In the genomic region with DNA sequence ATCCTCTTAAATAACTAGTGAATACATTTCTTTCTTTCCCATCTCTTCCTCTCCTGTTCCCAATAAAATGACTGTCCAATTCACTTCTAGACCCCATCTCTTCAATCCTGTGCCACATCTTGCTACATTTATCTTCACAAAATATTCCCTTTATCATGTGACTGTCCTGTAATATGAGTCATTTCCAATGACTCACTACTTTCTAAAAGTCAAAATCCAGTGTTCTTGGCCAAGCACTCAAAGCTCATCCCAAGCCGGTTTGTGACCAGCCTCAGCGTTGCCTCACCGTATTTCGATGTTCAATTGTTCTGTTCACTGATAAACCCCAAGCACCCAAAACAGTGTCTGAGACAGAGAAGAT, we compare ENCODE assay signal across 9 cellular contexts.
DNase-seq lines count a peak whose midpoint lies in the region; ATAC-seq, FAIRE-seq and TF ChIP-seq lines count a peak whose summit lies in the region.
"Had no signal": no experiment of that assay in that cellular context is flagged by ENCODE, and none has a peak within 500 bp of the region (broad histone marks: within the 10 kb centered on the region; RNA-seq: fewer than 3 reads in every experiment).

No MANE protein-coding gene starts in this region.

- H3K36me3 Mint-ChIP-seq in mesothelial cell of epicardium, result no peaks in the 10 kb centered on the region

- no peaks in the 10 kb centered on the region for H3K27me3 Mint-ChIP-seq in mesothelial cell of epicardium (ENCODE audit: low read depth)

- peak; percentile 30 for DNase-seq in A673 (ENCODE audit: low spot score)
- peak; percentile 62 for DNase-seq in RCC 7860 (ENCODE audit: low spot score)
- no peak for DNase-seq in esophagus squamous epithelium (lab: John Stamatoyannopoulos, UW)
- no peak for DNase-seq in mesothelial cell of epicardium (ENCODE audit: low spot score in 2 of 2, unreplicated experiment in 2 of 2)
- no peak for DNase-seq in NCI-H1694 treated with DMSO at 0.1 percent for 48 hours (lab: John Stamatoyannopoulos, UW)
- no peak for DNase-seq in NCI-H748 (lab: John Stamatoyannopoulos, UW; ENCODE audit: unreplicated experiment)
- no peak for DNase-seq in NCI-H774 (lab: John Stamatoyannopoulos, UW)
- DNase-seq: retina had no signal

- POLR2A ChIA-PET in A673 (lab: Charles Lee; ENCODE audit: low non-redundant PET), result no interaction called here

- 31 to 36% methylated on average over 4 of the region's 4 CpGs for WGBS in esophagus squamous epithelium, 2 donors

- H3K4me1 Mint-ChIP-seq in mesothelial cell of epicardium, result peaks cover 28% of the 10 kb centered on the region

- ATAC-seq in HG02759 (IDR thresholded peaks at IDR 0.05; ENCODE audit: unreplicated experiment), result no peak

- H3K9me3 Mint-ChIP-seq in mesothelial cell of epicardium, result no peaks in the 10 kb centered on the region

- H3K27ac ChIP-seq in A673 (ENCODE audit: low read depth, low read length, poor library complexity, severe bottlenecking), result no peak overlapping the region
- H3K27ac ChIP-seq in esophagus squamous epithelium, result peak overlapping the region; percentile 40 to 74 (median 62)

- peak overlapping the region; percentile 4 for H3K27ac Mint-ChIP-seq in mesothelial cell of epicardium

- H3K4me1 ChIP-seq in A673 (ENCODE audit: insufficient read depth, low read length, poor library complexity, severe bottlenecking) (no peaks in the 10 kb centered on the region), esophagus squamous epithelium (peaks cover 14 to 78% (median 31%) of the 10 kb centered on the region in 3 donors)

- H3K4me3 Mint-ChIP-seq in mesothelial cell of epicardium, result no peak overlapping the region

- TF ChIP-seq CTCF in A673 (conservative IDR thresholded peaks at IDR 0.05; ENCODE audit: low read depth, low read length), result no peak
- TF ChIP-seq CTCF in esophagus squamous epithelium (IDR thresholded peaks at IDR 0.05), result no peak
- TF ChIP-seq CTCF in mesothelial cell of epicardium (IDR thresholded peaks at IDR 0.05; ENCODE audit: unreplicated experiment), result no peak

- BruUV-seq in A673 (replicated peaks; lab: Mats Ljungman, UMichigan), result no TSS peak

- intact Hi-C loops in A673 (cut with micrococcal nuclease; ENCODE audit: unreplicated experiment), result no loop called here
- intact Hi-C loops in esophagus squamous epithelium (cut with DNase I), result no loop called here

- peak; percentile 79 for FAIRE-seq in RCC 7860 (lab: Jason Lieb, UNC)

- TF ChIP-seq POLR2A in esophagus squamous epithelium (IDR thresholded peaks at IDR 0.05), result no peak

- H3K9me3 ChIP-seq in A673 (ENCODE audit: low read depth, low read length, poor library complexity, severe bottlenecking) (no peaks in the 10 kb centered on the region), esophagus squamous epithelium (no peaks in the 10 kb centered on the region)

- CTCF ChIA-PET in A673 (lab: Charles Lee), result no interaction called here

- H3K36me3 ChIP-seq in A673 (ENCODE audit: insufficient read depth, low read length, poor library complexity, severe bottlenecking) (no peaks in the 10 kb centered on the region), esophagus squamous epithelium (no peaks in the 10 kb centered on the region)

- H3K4me3 ChIP-seq in A673 (ENCODE audit: low read depth, low read length, poor library complexity, severe bottlenecking), result no peak overlapping the region
- no peak overlapping the region for H3K4me3 ChIP-seq in esophagus squamous epithelium

- H3K27me3 ChIP-seq in A673 (replicated peaks; ENCODE audit: insufficient read depth, low read depth, low read length, poor library complexity), result no peaks in the 10 kb centered on the region
- no peaks in the 10 kb centered on the region for H3K27me3 ChIP-seq in esophagus squamous epithelium

Comparison
In these comparisons a context has a peak if more than half of its experiments do, and no peak if none do; other contexts are left out.
1. DNase-seq: peak in A673 (single experiment) and RCC 7860 (single experiment); none in esophagus squamous epithelium (single experiment), mesothelial cell of epicardium (0 of 2), NCI-H1694 treated with DMSO at 0.1 percent for 48 hours (single experiment), NCI-H748 (single experiment) and NCI-H774 (single experiment).